Comparison of ENCODE assay signal across 1 cellular context in genomic region chr7:30104134-30104533, GRCh38.
TF ChIP-seq lines count a peak whose summit lies in the region.

No MANE protein-coding gene starts in this region.

TF ChIP-seq in HepG2, 621 proteins besides CTCF, POLR2A, EP300 and RAD21 (continued from another document):
- TF ChIP-seq RERE (CRISPR knock-in tag; IDR thresholded peaks at IDR 0.05; ENCODE audit: low read depth) (no peak), ZNF263 (CRISPR knock-in tag; IDR thresholded peaks at IDR 0.05) (no peak), CHCHD3 (CRISPR knock-in tag; IDR thresholded peaks at IDR 0.05) (no peak), SKIL (CRISPR knock-in tag; IDR thresholded peaks at IDR 0.05; ENCODE audit: borderline replicate concordance) (no peak)
TF ChIP-seq in HepG2: peak in this region for 2.
